In the genomic region with DNA sequence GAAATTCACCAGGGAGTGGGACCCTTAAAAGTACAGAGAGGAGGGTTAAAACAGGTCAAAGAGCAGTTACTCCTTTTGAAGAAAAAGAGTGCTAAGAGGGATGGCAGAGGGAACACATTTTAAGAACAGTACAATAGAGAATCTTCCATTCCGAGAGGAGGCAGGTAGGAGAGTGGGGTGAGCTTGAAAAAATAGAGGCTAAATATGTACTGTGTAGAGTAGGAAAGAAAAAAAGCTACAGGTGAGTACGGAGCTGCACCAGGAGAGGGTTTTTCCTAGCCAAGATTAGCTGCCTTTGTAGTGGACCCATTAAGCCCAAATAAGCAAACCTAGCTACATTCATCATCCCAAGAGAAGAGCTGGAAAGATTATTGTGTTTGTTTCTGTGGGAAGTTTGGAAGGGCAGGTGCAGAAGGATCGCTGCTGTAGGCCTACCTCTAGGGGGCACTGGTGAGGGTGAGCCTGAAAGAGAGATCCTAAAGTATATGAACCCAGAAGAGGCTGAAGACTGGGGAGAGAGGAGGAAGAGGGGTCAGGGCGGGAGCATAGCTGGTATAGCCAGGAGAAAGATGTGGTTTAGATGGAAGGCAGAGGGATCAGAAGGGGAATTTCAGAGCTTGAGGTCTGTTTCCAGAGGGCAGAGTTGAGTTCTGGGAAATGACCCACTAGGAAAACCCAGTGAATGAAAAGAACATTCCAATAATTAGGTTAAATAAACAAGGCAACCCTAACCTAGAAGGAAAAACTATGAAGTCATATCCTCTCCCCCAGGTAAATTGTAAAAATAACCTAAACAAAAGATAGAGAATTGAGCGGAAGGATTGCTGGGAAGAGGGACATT, we compare ENCODE assay signal across 3 cellular contexts.
TF ChIP-seq lines count a peak whose summit lies in the region.

No MANE protein-coding gene starts in this region.

TF ChIP-seq in GM12878, 131 proteins besides CTCF, POLR2A, EP300 and RAD21:
- TF ChIP-seq, protein P1, sequence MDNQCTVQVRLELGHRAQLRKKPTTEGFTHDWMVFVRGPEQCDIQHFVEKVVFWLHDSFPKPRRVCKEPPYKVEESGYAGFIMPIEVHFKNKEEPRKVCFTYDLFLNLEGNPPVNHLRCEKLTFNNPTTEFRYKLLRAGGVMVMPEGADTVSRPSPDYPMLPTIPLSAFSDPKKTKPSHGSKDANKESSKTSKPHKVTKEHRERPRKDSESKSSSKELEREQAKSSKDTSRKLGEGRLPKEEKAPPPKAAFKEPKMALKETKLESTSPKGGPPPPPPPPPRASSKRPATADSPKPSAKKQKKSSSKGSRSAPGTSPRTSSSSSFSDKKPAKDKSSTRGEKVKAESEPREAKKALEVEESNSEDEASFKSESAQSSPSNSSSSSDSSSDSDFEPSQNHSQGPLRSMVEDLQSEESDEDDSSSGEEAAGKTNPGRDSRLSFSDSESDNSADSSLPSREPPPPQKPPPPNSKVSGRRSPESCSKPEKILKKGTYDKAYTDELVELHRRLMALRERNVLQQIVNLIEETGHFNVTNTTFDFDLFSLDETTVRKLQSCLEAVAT (IDR thresholded peaks at IDR 0.05), result no peak
- no peak for TF ChIP-seq GABPA (IDR thresholded peaks at IDR 0.05; ENCODE audit: low read depth)
- TF ChIP-seq SMC3 (IDR thresholded peaks at IDR 0.05; ENCODE audit: borderline replicate concordance, low read length), result peak; percentile 44; the same call in 1 of the 2 replicates
- TF ChIP-seq YY1 (IDR thresholded peaks at IDR 0.05; ENCODE audit: low read depth, low read length), result 0 out of 2 replicates have a peak, but pooled peaks have one; percentile 11
- 0 out of 2 replicates have a peak, but pooled peaks have one; percentile 20 for TF ChIP-seq TCF12 (IDR thresholded peaks at IDR 0.05; ENCODE audit: low read depth, low read length)
- no peak for TF ChIP-seq EED (IDR thresholded peaks at IDR 0.05; ENCODE audit: low read depth)
- TF ChIP-seq IKZF1 (conservative IDR thresholded peaks at IDR 0.05), result 0 out of 2 replicates have a peak, but pooled peaks have one; percentile 27

TF ChIP-seq in liver, 16 proteins besides CTCF, POLR2A, EP300 and RAD21:
- TF ChIP-seq HNF4G (IDR thresholded peaks at IDR 0.05) (no peak), SP1 (IDR thresholded peaks at IDR 0.05) (no peak), GABPA (IDR thresholded peaks at IDR 0.05 in 1 of 2, conservative IDR thresholded peaks at IDR 0.05 in 1 of 2) (no peak), FOXA2 (IDR thresholded peaks at IDR 0.05) (no peak), YY1 (IDR thresholded peaks at IDR 0.05) (no peak), NR2F2 (IDR thresholded peaks at IDR 0.05) (no peak), FOXA1 (IDR thresholded peaks at IDR 0.05) (no peak), HNF4A (conservative IDR thresholded peaks at IDR 0.05) (no peak), EGR1 (IDR thresholded peaks at IDR 0.05; ENCODE audit: low read depth in 2 of 2) (no peak)
- TF ChIP-seq, protein P2, sequence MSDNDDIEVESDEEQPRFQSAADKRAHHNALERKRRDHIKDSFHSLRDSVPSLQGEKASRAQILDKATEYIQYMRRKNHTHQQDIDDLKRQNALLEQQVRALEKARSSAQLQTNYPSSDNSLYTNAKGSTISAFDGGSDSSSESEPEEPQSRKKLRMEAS (IDR thresholded peaks at IDR 0.05), result no peak
- TF ChIP-seq, protein P3, sequence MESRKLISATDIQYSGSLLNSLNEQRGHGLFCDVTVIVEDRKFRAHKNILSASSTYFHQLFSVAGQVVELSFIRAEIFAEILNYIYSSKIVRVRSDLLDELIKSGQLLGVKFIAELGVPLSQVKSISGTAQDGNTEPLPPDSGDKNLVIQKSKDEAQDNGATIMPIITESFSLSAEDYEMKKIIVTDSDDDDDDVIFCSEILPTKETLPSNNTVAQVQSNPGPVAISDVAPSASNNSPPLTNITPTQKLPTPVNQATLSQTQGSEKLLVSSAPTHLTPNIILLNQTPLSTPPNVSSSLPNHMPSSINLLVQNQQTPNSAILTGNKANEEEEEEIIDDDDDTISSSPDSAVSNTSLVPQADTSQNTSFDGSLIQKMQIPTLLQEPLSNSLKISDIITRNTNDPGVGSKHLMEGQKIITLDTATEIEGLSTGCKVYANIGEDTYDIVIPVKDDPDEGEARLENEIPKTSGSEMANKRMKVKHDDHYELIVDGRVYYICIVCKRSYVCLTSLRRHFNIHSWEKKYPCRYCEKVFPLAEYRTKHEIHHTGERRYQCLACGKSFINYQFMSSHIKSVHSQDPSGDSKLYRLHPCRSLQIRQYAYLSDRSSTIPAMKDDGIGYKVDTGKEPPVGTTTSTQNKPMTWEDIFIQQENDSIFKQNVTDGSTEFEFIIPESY (IDR thresholded peaks at IDR 0.05), result no peak
- TF ChIP-seq, protein P4, sequence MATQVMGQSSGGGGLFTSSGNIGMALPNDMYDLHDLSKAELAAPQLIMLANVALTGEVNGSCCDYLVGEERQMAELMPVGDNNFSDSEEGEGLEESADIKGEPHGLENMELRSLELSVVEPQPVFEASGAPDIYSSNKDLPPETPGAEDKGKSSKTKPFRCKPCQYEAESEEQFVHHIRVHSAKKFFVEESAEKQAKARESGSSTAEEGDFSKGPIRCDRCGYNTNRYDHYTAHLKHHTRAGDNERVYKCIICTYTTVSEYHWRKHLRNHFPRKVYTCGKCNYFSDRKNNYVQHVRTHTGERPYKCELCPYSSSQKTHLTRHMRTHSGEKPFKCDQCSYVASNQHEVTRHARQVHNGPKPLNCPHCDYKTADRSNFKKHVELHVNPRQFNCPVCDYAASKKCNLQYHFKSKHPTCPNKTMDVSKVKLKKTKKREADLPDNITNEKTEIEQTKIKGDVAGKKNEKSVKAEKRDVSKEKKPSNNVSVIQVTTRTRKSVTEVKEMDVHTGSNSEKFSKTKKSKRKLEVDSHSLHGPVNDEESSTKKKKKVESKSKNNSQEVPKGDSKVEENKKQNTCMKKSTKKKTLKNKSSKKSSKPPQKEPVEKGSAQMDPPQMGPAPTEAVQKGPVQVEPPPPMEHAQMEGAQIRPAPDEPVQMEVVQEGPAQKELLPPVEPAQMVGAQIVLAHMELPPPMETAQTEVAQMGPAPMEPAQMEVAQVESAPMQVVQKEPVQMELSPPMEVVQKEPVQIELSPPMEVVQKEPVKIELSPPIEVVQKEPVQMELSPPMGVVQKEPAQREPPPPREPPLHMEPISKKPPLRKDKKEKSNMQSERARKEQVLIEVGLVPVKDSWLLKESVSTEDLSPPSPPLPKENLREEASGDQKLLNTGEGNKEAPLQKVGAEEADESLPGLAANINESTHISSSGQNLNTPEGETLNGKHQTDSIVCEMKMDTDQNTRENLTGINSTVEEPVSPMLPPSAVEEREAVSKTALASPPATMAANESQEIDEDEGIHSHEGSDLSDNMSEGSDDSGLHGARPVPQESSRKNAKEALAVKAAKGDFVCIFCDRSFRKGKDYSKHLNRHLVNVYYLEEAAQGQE (IDR thresholded peaks at IDR 0.05), result no peak
- TF ChIP-seq, protein P5, sequence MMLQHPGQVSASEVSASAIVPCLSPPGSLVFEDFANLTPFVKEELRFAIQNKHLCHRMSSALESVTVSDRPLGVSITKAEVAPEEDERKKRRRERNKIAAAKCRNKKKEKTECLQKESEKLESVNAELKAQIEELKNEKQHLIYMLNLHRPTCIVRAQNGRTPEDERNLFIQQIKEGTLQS (IDR thresholded peaks at IDR 0.05), result no peak
TF ChIP-seq in liver: peak in this region for 0.

TF ChIP-seq in GM12891, 5 proteins besides CTCF, POLR2A, EP300 and RAD21:
- TF ChIP-seq POLR2AphosphoS5 (IDR thresholded peaks at IDR 0.05; ENCODE audit: low read depth, low read length) (no peak), SPI1 (IDR thresholded peaks at IDR 0.05; ENCODE audit: low read depth, low read length) (no peak), POU2F2 (IDR thresholded peaks at IDR 0.05; ENCODE audit: low read depth, low read length) (no peak), PAX5 (IDR thresholded peaks at IDR 0.05; ENCODE audit: insufficient read depth, low read length, severe bottlenecking) (no peak), TAF1 (IDR thresholded peaks at IDR 0.05; ENCODE audit: low read depth, low read length) (no peak)
